Comparison of ENCODE assay signal across 1 cellular context in the genomic region with DNA sequence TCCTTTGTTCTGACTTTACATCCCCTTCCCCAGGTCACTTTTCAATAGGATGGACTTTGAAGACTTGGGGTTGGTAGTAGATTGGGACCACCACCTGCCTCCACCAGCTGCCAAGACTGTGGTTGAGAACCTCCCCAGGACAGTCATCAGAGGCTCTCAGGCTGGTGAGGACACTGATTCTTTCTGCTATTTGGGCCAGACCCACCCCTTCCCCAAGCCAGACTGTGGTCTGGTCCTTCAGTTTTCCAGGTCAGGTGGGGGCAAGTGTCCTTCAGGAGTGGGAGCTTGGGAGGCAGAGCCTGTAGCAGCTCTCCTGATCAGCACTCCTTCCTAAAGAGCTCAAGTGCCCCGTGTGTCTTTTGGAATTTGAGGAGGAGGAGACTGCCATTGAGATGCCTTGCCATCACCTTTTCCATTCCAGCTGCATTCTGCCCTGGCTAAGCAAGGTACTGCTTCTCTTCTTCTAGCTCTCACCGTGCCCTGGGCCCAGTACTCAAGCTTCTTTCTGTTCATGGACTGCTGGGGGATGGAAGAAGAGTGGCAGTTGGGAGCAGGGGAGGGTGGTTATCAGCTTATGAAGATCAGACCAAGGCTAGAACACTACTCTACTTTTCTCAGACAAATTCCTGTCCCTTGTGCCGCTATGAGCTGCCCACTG.
TF ChIP-seq lines count a peak whose summit lies in the region.

No MANE protein-coding gene starts in this region.

TF ChIP-seq in HepG2, 621 proteins besides CTCF, POLR2A, EP300 and RAD21 (continues in another document):
- TF ChIP-seq HHEX (CRISPR knock-in tag; IDR thresholded peaks at IDR 0.05) (no peak), MEIS2 (CRISPR knock-in tag; IDR thresholded peaks at IDR 0.05) (0 out of 2 replicates have a peak, but pooled peaks have one; percentile 27), KDM4B (CRISPR knock-in tag; IDR thresholded peaks at IDR 0.05) (no peak), RBM22 (optimal IDR thresholded peaks at IDR 0.05; ENCODE audit: low read length) (peak; percentile 92), NR2F1 (CRISPR knock-in tag; IDR thresholded peaks at IDR 0.05) (no peak), XBP1 (CRISPR knock-in tag; IDR thresholded peaks at IDR 0.05) (no peak), POLR2G (IDR thresholded peaks at IDR 0.05; ENCODE audit: low read depth, low read length) (peak; percentile 39; the same call in 1 of the 2 replicates), ZNF879 (CRISPR knock-in tag; IDR thresholded peaks at IDR 0.05) (no peak), ZNF562 (CRISPR knock-in tag; IDR thresholded peaks at IDR 0.05; ENCODE audit: borderline replicate concordance) (no peak), ZNF263 (CRISPR knock-in tag; IDR thresholded peaks at IDR 0.05) (0 out of 2 replicates have a peak, but pooled peaks have one; percentile 10), PAWR (CRISPR knock-in tag; IDR thresholded peaks at IDR 0.05; ENCODE audit: borderline replicate concordance) (no peak), ISX (CRISPR knock-in tag; conservative IDR thresholded peaks at IDR 0.05) (no peak), ZBTB3 (CRISPR knock-in tag; IDR thresholded peaks at IDR 0.05; ENCODE audit: borderline replicate concordance, low read depth) (no peak), ELF4 (CRISPR knock-in tag; IDR thresholded peaks at IDR 0.05; ENCODE audit: borderline replicate concordance) (no peak), MXD4 (CRISPR knock-in tag; IDR thresholded peaks at IDR 0.05) (no peak), KDM5A (IDR thresholded peaks at IDR 0.05; ENCODE audit: borderline replicate concordance, low read length) (no peak), ARNTL (CRISPR knock-in tag; IDR thresholded peaks at IDR 0.05) (no peak), DPF2 (CRISPR knock-in tag; IDR thresholded peaks at IDR 0.05; ENCODE audit: borderline replicate concordance, low read depth) (no peak), ZNF777 (CRISPR knock-in tag; IDR thresholded peaks at IDR 0.05) (no peak), KLF16 (CRISPR knock-in tag; IDR thresholded peaks at IDR 0.05) (no peak), FLYWCH1 (CRISPR knock-in tag; IDR thresholded peaks at IDR 0.05) (no peak), NFE2 (CRISPR knock-in tag; IDR thresholded peaks at IDR 0.05) (no peak), ZNF619 (CRISPR knock-in tag; IDR thresholded peaks at IDR 0.05) (no peak), ZNF160 (CRISPR knock-in tag; IDR thresholded peaks at IDR 0.05) (no peak), ZNF468 (CRISPR knock-in tag; IDR thresholded peaks at IDR 0.05) (no peak), ETV6 (CRISPR knock-in tag; conservative IDR thresholded peaks at IDR 0.05) (no peak)
- TF ChIP-seq, protein P1, sequence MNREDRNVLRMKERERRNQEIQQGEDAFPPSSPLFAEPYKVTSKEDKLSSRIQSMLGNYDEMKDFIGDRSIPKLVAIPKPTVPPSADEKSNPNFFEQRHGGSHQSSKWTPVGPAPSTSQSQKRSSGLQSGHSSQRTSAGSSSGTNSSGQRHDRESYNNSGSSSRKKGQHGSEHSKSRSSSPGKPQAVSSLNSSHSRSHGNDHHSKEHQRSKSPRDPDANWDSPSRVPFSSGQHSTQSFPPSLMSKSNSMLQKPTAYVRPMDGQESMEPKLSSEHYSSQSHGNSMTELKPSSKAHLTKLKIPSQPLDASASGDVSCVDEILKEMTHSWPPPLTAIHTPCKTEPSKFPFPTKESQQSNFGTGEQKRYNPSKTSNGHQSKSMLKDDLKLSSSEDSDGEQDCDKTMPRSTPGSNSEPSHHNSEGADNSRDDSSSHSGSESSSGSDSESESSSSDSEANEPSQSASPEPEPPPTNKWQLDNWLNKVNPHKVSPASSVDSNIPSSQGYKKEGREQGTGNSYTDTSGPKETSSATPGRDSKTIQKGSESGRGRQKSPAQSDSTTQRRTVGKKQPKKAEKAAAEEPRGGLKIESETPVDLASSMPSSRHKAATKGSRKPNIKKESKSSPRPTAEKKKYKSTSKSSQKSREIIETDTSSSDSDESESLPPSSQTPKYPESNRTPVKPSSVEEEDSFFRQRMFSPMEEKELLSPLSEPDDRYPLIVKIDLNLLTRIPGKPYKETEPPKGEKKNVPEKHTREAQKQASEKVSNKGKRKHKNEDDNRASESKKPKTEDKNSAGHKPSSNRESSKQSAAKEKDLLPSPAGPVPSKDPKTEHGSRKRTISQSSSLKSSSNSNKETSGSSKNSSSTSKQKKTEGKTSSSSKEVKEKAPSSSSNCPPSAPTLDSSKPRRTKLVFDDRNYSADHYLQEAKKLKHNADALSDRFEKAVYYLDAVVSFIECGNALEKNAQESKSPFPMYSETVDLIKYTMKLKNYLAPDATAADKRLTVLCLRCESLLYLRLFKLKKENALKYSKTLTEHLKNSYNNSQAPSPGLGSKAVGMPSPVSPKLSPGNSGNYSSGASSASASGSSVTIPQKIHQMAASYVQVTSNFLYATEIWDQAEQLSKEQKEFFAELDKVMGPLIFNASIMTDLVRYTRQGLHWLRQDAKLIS (CRISPR knock-in tag; IDR thresholded peaks at IDR 0.05) = no peak
- TF ChIP-seq, protein P2, sequence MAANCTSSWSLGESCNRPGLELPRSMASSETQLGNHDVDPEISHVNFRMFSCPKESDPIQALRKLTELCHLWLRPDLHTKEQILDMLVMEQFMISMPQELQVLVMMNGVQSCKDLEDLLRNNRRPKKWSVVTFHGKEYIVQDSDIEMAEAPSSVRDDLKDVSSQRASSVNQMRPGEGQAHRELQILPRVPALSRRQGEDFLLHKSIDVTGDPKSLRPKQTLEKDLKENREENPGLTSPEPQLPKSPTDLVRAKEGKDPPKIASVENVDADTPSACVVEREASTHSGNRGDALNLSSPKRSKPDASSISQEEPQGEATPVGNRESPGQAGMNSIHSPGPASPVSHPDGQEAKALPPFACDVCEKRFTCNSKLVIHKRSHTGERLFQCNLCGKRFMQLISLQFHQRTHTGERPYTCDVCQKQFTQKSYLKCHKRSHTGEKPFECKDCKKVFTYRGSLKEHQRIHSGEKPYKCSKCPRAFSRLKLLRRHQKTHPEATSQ (CRISPR knock-in tag; IDR thresholded peaks at IDR 0.05; ENCODE audit: borderline replicate concordance) = no peak
- TF ChIP-seq, protein P3, sequence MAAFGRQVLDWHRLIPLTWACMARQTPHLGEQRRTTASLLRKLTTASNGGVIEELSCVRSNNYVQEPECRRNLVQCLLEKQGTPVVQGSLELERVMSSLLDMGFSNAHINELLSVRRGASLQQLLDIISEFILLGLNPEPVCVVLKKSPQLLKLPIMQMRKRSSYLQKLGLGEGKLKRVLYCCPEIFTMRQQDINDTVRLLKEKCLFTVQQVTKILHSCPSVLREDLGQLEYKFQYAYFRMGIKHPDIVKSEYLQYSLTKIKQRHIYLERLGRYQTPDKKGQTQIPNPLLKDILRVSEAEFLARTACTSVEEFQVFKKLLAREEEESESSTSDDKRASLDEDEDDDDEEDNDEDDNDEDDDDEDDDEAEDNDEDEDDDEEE (CRISPR knock-in tag; IDR thresholded peaks at IDR 0.05) = no peak
- TF ChIP-seq, protein P4, sequence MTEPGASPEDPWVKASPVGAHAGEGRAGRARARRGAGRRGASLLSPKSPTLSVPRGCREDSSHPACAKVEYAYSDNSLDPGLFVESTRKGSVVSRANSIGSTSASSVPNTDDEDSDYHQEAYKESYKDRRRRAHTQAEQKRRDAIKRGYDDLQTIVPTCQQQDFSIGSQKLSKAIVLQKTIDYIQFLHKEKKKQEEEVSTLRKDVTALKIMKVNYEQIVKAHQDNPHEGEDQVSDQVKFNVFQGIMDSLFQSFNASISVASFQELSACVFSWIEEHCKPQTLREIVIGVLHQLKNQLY (CRISPR knock-in tag; IDR thresholded peaks at IDR 0.05) = no peak
- TF ChIP-seq, protein P5, sequence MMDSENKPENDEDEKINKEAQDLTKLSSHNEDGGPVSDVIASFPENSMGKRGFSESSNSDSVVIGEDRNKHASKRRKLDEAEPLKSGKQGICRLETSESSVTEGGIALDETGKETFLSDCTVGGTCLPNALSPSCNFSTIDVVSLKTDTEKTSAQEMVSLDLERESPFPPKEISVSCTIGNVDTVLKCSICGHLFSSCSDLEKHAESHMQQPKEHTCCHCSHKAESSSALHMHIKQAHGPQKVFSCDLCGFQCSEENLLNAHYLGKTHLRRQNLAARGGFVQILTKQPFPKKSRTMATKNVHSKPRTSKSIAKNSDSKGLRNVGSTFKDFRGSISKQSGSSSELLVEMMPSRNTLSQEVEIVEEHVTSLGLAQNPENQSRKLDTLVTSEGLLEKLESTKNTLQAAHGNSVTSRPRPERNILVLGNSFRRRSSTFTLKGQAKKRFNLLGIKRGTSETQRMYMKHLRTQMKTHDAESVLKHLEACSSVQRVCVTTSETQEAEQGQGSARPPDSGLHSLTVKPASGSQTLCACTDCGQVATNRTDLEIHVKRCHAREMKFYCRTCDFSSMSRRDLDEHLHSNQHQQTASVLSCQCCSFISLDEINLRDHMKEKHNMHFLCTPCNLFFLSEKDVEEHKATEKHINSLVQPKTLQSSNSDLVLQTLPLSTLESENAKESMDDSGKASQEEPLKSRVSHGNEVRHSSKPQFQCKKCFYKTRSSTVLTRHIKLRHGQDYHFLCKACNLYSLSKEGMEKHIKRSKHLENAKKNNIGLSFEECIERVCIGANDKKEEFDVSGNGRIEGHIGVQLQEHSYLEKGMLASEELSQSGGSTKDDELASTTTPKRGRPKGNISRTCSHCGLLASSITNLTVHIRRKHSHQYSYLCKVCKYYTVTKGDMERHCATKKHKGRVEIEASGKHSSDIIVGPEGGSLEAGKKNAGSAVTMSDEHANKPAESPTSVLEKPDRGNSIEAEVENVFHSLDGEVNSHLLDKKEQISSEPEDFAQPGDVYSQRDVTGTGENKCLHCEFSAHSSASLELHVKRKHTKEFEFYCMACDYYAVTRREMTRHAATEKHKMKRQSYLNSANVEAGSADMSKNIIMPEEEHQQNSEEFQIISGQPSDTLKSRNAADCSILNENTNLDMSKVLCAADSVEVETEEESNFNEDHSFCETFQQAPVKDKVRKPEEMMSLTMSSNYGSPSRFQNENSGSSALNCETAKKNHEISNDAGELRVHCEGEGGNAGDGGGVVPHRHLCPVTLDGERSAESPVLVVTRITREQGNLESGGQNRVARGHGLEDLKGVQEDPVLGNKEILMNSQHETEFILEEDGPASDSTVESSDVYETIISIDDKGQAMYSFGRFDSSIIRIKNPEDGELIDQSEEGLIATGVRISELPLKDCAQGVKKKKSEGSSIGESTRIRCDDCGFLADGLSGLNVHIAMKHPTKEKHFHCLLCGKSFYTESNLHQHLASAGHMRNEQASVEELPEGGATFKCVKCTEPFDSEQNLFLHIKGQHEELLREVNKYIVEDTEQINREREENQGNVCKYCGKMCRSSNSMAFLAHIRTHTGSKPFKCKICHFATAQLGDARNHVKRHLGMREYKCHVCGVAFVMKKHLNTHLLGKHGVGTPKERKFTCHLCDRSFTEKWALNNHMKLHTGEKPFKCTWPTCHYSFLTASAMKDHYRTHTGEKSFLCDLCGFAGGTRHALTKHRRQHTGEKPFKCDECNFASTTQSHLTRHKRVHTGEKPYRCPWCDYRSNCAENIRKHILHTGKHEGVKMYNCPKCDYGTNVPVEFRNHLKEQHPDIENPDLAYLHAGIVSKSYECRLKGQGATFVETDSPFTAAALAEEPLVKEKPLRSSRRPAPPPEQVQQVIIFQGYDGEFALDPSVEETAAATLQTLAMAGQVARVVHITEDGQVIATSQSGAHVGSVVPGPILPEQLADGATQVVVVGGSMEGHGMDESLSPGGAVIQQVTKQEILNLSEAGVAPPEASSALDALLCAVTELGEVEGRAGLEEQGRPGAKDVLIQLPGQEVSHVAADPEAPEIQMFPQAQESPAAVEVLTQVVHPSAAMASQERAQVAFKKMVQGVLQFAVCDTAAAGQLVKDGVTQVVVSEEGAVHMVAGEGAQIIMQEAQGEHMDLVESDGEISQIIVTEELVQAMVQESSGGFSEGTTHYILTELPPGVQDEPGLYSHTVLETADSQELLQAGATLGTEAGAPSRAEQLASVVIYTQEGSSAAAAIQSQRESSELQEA (CRISPR knock-in tag; IDR thresholded peaks at IDR 0.05; ENCODE audit: not compliant biosample characterization) = no peak
- TF ChIP-seq, protein P6, sequence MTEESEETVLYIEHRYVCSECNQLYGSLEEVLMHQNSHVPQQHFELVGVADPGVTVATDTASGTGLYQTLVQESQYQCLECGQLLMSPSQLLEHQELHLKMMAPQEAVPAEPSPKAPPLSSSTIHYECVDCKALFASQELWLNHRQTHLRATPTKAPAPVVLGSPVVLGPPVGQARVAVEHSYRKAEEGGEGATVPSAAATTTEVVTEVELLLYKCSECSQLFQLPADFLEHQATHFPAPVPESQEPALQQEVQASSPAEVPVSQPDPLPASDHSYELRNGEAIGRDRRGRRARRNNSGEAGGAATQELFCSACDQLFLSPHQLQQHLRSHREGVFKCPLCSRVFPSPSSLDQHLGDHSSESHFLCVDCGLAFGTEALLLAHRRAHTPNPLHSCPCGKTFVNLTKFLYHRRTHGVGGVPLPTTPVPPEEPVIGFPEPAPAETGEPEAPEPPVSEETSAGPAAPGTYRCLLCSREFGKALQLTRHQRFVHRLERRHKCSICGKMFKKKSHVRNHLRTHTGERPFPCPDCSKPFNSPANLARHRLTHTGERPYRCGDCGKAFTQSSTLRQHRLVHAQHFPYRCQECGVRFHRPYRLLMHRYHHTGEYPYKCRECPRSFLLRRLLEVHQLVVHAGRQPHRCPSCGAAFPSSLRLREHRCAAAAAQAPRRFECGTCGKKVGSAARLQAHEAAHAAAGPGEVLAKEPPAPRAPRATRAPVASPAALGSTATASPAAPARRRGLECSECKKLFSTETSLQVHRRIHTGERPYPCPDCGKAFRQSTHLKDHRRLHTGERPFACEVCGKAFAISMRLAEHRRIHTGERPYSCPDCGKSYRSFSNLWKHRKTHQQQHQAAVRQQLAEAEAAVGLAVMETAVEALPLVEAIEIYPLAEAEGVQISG (CRISPR knock-in tag; IDR thresholded peaks at IDR 0.05) = peak; percentile 25; the same call in 1 of the 2 replicates
- TF ChIP-seq, protein P7, sequence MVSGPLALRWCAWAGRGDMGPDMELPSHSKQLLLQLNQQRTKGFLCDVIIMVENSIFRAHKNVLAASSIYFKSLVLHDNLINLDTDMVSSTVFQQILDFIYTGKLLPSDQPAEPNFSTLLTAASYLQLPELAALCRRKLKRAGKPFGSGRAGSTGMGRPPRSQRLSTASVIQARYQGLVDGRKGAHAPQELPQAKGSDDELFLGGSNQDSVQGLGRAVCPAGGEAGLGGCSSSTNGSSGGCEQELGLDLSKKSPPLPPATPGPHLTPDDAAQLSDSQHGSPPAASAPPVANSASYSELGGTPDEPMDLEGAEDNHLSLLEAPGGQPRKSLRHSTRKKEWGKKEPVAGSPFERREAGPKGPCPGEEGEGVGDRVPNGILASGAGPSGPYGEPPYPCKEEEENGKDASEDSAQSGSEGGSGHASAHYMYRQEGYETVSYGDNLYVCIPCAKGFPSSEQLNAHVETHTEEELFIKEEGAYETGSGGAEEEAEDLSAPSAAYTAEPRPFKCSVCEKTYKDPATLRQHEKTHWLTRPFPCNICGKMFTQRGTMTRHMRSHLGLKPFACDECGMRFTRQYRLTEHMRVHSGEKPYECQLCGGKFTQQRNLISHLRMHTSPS (CRISPR knock-in tag; IDR thresholded peaks at IDR 0.05; ENCODE audit: low read depth) = no peak
- TF ChIP-seq, protein P8, sequence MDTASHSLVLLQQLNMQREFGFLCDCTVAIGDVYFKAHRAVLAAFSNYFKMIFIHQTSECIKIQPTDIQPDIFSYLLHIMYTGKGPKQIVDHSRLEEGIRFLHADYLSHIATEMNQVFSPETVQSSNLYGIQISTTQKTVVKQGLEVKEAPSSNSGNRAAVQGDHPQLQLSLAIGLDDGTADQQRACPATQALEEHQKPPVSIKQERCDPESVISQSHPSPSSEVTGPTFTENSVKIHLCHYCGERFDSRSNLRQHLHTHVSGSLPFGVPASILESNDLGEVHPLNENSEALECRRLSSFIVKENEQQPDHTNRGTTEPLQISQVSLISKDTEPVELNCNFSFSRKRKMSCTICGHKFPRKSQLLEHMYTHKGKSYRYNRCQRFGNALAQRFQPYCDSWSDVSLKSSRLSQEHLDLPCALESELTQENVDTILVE (CRISPR knock-in tag; IDR thresholded peaks at IDR 0.05) = no peak
